1 cellular context compared by ENCODE assay signal in the genomic region with DNA sequence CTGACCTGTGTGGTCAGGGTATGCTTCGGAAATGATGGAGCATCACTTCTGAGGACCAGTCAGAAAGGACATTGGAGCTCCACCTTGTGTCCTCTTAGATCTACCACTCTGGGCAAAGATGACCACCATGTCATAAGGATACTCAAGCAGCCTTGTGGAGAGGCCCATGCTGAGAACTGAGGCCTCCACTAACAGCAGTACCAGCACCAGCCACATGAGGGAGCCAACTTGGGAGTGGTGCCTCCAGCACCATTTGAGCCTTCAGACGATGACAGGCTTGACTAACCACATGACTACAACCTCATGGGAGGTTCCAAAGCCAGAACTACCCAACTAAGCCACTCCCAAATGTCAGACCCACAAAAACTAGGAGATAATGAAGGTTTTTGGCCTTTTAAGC.
TF ChIP-seq lines count a peak whose summit lies in the region.

No MANE protein-coding gene starts in this region.

TF ChIP-seq in SK-N-SH treated with all-trans-retinoic acid at 6 μM for 48 hours, 23 proteins besides CTCF, POLR2A, EP300 and RAD21 (continued from another document):
- TF ChIP-seq ARNTL (CRISPR knock-in tag; IDR thresholded peaks at IDR 0.05; ENCODE audit: borderline replicate concordance, low read depth) (no peak), ZNF565 (CRISPR knock-in tag; conservative IDR thresholded peaks at IDR 0.05; ENCODE audit: low read depth) (peak; percentile 97)
